ENCODE assay signal across 8 cellular contexts in the genomic region with DNA sequence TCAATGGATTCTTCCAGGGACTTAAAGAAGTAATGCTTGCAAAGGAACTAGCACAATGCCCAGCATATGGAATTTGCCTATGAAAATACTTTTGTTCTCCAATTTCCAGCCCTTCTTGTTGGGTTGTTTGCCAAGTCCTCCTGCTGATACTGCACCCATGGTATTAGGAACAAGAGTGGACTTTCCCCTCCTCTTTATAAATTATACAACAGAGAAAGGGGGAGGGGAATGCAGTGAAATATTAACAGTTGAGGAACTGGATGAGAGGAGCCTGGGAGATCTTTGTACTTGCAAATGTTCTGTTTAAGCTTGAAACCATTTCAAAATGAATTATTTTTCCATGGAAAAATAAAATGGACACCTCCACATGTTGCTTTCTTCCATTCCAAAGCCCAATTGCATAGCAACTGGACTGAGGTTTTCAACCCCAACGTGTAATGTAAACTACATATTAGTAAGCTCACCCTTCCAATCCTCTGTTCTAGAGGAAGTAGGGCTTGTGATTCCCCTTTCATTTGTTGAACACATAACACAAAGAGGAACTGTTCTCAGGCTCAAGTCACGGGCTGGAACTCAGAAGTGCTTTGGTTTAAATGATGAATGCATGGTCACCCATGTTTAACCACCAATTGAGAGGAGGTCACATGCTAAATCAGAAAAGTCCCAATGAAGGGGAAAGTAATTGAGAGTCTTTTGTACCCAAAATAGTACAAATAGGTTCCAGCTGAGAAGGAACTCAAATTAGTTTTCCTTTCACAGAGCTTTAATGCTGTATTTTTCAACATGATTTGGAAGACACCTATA.
A peak's percentile ranks its signal among the peaks of the same experiment; 100 is the strongest.
DNase-seq lines count a peak whose midpoint lies in the region; ATAC-seq and TF ChIP-seq lines count a peak whose summit lies in the region.

No MANE protein-coding gene starts in this region.

- H3K4me3 ChIP-seq in DOHH2 (ENCODE audit: low read length): peak overlapping the region; percentile 33
- H3K4me3 ChIP-seq in WERI-Rb-1 (ENCODE audit: low read depth, low read length): no peak overlapping the region
- H3K4me3 ChIP-seq in mesenchymal stem cell (ENCODE audit: insufficient read depth in 1 of 2, low read depth in 1 of 2, low read length in 2 of 2): no peak overlapping the region

- H3K79me1 ChIP-seq in mesenchymal stem cell (replicated peaks; ENCODE audit: low read length, poor library complexity, severe bottlenecking): no peaks in the 10 kb centered on the region

- no peak overlapping the region for H2AFZ ChIP-seq in mesenchymal stem cell (ENCODE audit: low read depth, low read length)

- H3K27ac ChIP-seq in DOHH2 (ENCODE audit: low read depth, low read length) (peak overlapping the region; percentile 60), WERI-Rb-1 (no peak overlapping the region), mesenchymal stem cell (ENCODE audit: low read length, poor library complexity, severe bottlenecking) (no peak overlapping the region)

- H3K4ac ChIP-seq in mesenchymal stem cell (ENCODE audit: low read depth in 1 of 2, low read length in 2 of 2): no peak overlapping the region

- H3K4me1 ChIP-seq in DOHH2 (ENCODE audit: control insufficient read depth, low read length): peaks cover 29% of the 10 kb centered on the region
- no peaks in the 10 kb centered on the region for H3K4me1 ChIP-seq in mesenchymal stem cell (ENCODE audit: control insufficient read depth, insufficient read depth, low read depth, low read length)

- H3K36me3 ChIP-seq in DOHH2 (ENCODE audit: control insufficient read depth, low read length) (no peaks in the 10 kb centered on the region), WERI-Rb-1 (no peaks in the 10 kb centered on the region), mesenchymal stem cell (ENCODE audit: control insufficient read depth in 1 of 2, insufficient read depth in 2 of 2, low read depth in 1 of 2, low read length in 2 of 2) (no peaks in the 10 kb centered on the region)

- H4K20me1 ChIP-seq in DOHH2 (ENCODE audit: control insufficient read depth, insufficient read depth, low read depth, low read length): no peaks in the 10 kb centered on the region

- H3K4me2 ChIP-seq in DOHH2 (ENCODE audit: low read length) (peak overlapping the region; percentile 56), mesenchymal stem cell (ENCODE audit: low read length, poor library complexity, severe bottlenecking) (no peak overlapping the region)

- no peaks in the 10 kb centered on the region for H3F3A ChIP-seq in DOHH2 (ENCODE audit: control insufficient read depth, insufficient read depth)

- DNase-seq in foreskin melanocyte (peak; percentile 99), WERI-Rb-1 (no peak), G401 (ENCODE audit: low spot score) (no peak), mesenchymal stem cell (no peak)
- no peak for DNase-seq in activated CD4-positive, alpha-beta T cell treated with anti-CD3 and anti-CD28 coated beads for 4 hours

- no peaks in the 10 kb centered on the region for H3K9me3 ChIP-seq in DOHH2 (ENCODE audit: control insufficient read depth, insufficient read depth, low read length)
- no peaks in the 10 kb centered on the region for H3K9me3 ChIP-seq in WERI-Rb-1 (ENCODE audit: severe bottlenecking)
- peaks cover 14% of the 10 kb centered on the region for H3K9me3 ChIP-seq in mesenchymal stem cell (ENCODE audit: control insufficient read depth, low read length)

- H2BK15ac ChIP-seq in mesenchymal stem cell (ENCODE audit: low read depth, poor library complexity, severe bottlenecking): no peak overlapping the region

- H2BK5ac ChIP-seq in mesenchymal stem cell (ENCODE audit: low read depth, low read length, poor library complexity, severe bottlenecking): no peak overlapping the region

- H3K27me3 ChIP-seq in DOHH2 (ENCODE audit: control insufficient read depth, low read length) (no peaks in the 10 kb centered on the region), WERI-Rb-1 (ENCODE audit: insufficient read depth, low read depth, severe bottlenecking) (no peaks in the 10 kb centered on the region), mesenchymal stem cell (ENCODE audit: control insufficient read depth in 1 of 2, insufficient read depth in 1 of 2, low read length in 2 of 2) (no peaks in the 10 kb centered on the region)

- no peak overlapping the region for H4K91ac ChIP-seq in mesenchymal stem cell (ENCODE audit: low read length)

- no peaks in the 10 kb centered on the region for H3K9me2 ChIP-seq in DOHH2 (replicated peaks; ENCODE audit: control insufficient read depth, low read length)

- no peak overlapping the region for H2BK120ac ChIP-seq in mesenchymal stem cell (ENCODE audit: low read depth, low read length)

- no peaks in the 10 kb centered on the region for H3K79me2 ChIP-seq in DOHH2 (ENCODE audit: control insufficient read depth, low read length)

- H3K23ac ChIP-seq in mesenchymal stem cell (ENCODE audit: low read length in 2 of 2): no peak overlapping the region

- H3K14ac ChIP-seq in mesenchymal stem cell (ENCODE audit: low read length in 2 of 2): no peak overlapping the region

- in situ Hi-C loops in G401 (cut with HindIII; ENCODE audit: low sequenced_read_pairs): no loop called here

- H4K8ac ChIP-seq in mesenchymal stem cell (ENCODE audit: low read length): no peak overlapping the region

- ATAC-seq in GM21360 (IDR thresholded peaks at IDR 0.05; ENCODE audit: unreplicated experiment) (peak; percentile 81), HG03457 (IDR thresholded peaks at IDR 0.05; ENCODE audit: unreplicated experiment) (peak; percentile 91)

- H3K9ac ChIP-seq in mesenchymal stem cell (ENCODE audit: low read length): no peak overlapping the region

- WGBS in mesenchymal stem cell: 79% methylated on average over 2 of the region's 2 CpGs

- no peak overlapping the region for H2BK12ac ChIP-seq in mesenchymal stem cell (ENCODE audit: low read length in 2 of 2)

- TF ChIP-seq CTCF in DOHH2 (IDR thresholded peaks at IDR 0.05; ENCODE audit: low read depth, low read length, poor library complexity, severe bottlenecking) (no peak), WERI-Rb-1 (IDR thresholded peaks at IDR 0.05; ENCODE audit: low read depth, low read length) (no peak)

- H2AK5ac ChIP-seq in mesenchymal stem cell (ENCODE audit: low read length, severe bottlenecking): no peak overlapping the region

- no peak overlapping the region for H3K18ac ChIP-seq in mesenchymal stem cell (ENCODE audit: low read depth in 1 of 2, low read length in 2 of 2)
